ENCODE assay signal across 9 cellular contexts in genomic region chr7:95501261-95501816, GRCh38. TPM values are rescaled to one million over a fixed set of nuclear protein-coding genes. Genes with fewer than 3 reads are reported as not detected.
DNase-seq lines count a peak whose midpoint lies in the region; ATAC-seq and TF ChIP-seq lines count a peak whose summit lies in the region.
"Had no signal": no experiment of that assay in that cellular context is flagged by ENCODE, and none has a peak within 500 bp of the region (broad histone marks: within the 10 kb centered on the region; RNA-seq: fewer than 3 reads in every experiment).

No MANE protein-coding gene starts in this region.

- peak overlapping the region; percentile 63 for H3K9ac ChIP-seq in DND-41 (ENCODE audit: low read depth, low read length)

- ATAC-seq in DND-41 (ENCODE audit: insufficient read depth, low read depth): peak; percentile 73
- ATAC-seq in GM19397 (IDR thresholded peaks at IDR 0.05; ENCODE audit: unreplicated experiment): peak; percentile 88
- ATAC-seq in HG03139 (IDR thresholded peaks at IDR 0.05; ENCODE audit: unreplicated experiment): peak; percentile 85

- H3K4me3 ChIP-seq in DND-41 (ENCODE audit: low read depth in 1 of 2, low read length in 2 of 2): no peak overlapping the region

- peaks cover 70% of the 10 kb centered on the region for H3K4me1 ChIP-seq in DND-41 (ENCODE audit: insufficient read depth, low read length)

- H3K27me3 Mint-ChIP-seq in activated naive CD8-positive, alpha-beta T cell: peaks cover 8% of the 10 kb centered on the region
- H3K27me3 Mint-ChIP-seq in HFFc6 (ENCODE audit: insufficient read depth): peaks cover 6% of the 10 kb centered on the region

- no peaks in the 10 kb centered on the region for H4K20me1 ChIP-seq in DND-41 (ENCODE audit: insufficient read depth, low read length)

- H3K4me1 Mint-ChIP-seq in activated naive CD8-positive, alpha-beta T cell (ENCODE audit: low read depth): peaks cover 17% of the 10 kb centered on the region
- peaks cover 32% of the 10 kb centered on the region for H3K4me1 Mint-ChIP-seq in HFFc6 (ENCODE audit: low read depth)

- no peaks in the 10 kb centered on the region for H3K36me3 ChIP-seq in DND-41 (ENCODE audit: insufficient read depth, low read length)

- peak overlapping the region; percentile 48; the same call in 1 of the 2 replicates for H2AFZ ChIP-seq in DND-41 (ENCODE audit: low read depth, low read length)

- no peaks in the 10 kb centered on the region for H3K79me2 ChIP-seq in DND-41 (ENCODE audit: insufficient read depth, low read length)

- H3K4me3 Mint-ChIP-seq in activated naive CD8-positive, alpha-beta T cell: peak overlapping the region; percentile 14
- no peak overlapping the region for H3K4me3 Mint-ChIP-seq in HFFc6
- H3K4me3 Mint-ChIP-seq: neural crest cell had no signal

- peak overlapping the region; percentile 93 for H3K27ac ChIP-seq in DND-41 (ENCODE audit: low read length)

- peak overlapping the region; percentile 28 for H3K4me2 ChIP-seq in DND-41 (ENCODE audit: insufficient read depth, low read length)

- H3K36me3 Mint-ChIP-seq in activated naive CD8-positive, alpha-beta T cell: peaks cover 3% of the 10 kb centered on the region
- H3K36me3 Mint-ChIP-seq in HFFc6 (ENCODE audit: low read depth): no peaks in the 10 kb centered on the region

- no peaks in the 10 kb centered on the region for H3K9me3 Mint-ChIP-seq in activated naive CD8-positive, alpha-beta T cell (ENCODE audit: low read depth)
- no peaks in the 10 kb centered on the region for H3K9me3 Mint-ChIP-seq in HFFc6
- H3K9me3 Mint-ChIP-seq: neural crest cell had no signal

- H3K9me3 ChIP-seq in DND-41 (ENCODE audit: insufficient read depth, low read length, severe bottlenecking): peaks cover 3% of the 10 kb centered on the region

- H3K27me3 ChIP-seq in DND-41 (ENCODE audit: insufficient read depth, low read length, poor library complexity): no peaks in the 10 kb centered on the region

- DNase-seq in DND-41: peak; percentile 62
- DNase-seq in HFFc6: no peak
- DNase-seq in NCI-H1092 (lab: John Stamatoyannopoulos, UW): no peak
- no peak for DNase-seq in central memory CD4-positive, alpha-beta T cell
- no peak for DNase-seq in superior temporal gyrus (ENCODE audit: extremely low spot score)

- peak overlapping the region; percentile 47 for H3K27ac Mint-ChIP-seq in activated naive CD8-positive, alpha-beta T cell
- H3K27ac Mint-ChIP-seq in HFFc6: no peak overlapping the region; the same call in 1 of the 2 replicates

- TF ChIP-seq CTCF in DND-41 (IDR thresholded peaks at IDR 0.05; ENCODE audit: borderline replicate concordance, extremely low read depth, low read length, poor library complexity, severe bottlenecking): no peak
- no peak for TF ChIP-seq CTCF in HFFc6 (IDR thresholded peaks at IDR 0.05)

RNA-seq across cellular contexts. Expression of gene ASB4, which starts 15.6 kb away (rescaled TPM):
- not detected for total RNA-seq in HFFc6 (2021; fragmentation: NEBNext Ultra II Directional; extraction: Animal tissue kit (Norgen Biotek cat#: 25700))
